17 cellular contexts compared by ENCODE assay signal in the genomic region with DNA sequence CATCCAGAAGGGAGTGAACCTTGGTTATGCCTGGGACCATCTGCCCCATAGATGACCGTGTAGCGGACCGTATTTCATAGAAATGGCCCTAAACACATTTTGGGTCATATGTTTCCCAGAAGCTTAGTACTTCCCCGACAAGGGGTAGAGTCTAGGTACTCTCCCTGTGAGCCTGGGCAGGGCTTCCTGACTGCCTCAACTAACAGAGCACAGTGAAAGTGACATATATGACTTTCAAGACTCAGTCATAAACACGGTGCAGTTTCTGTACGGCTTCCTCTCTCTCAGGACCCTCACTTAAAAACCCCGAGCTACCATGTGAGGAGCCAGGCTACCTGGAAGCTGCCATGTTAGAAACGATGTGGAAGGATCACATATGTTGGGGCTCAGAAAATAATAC. TPM values are rescaled to one million over a fixed set of nuclear protein-coding genes. Genes with fewer than 3 reads are reported as not detected.
A peak's percentile ranks its signal among the peaks of the same experiment; 100 is the strongest.
DNase-seq lines count a peak whose midpoint lies in the region; ATAC-seq, FAIRE-seq and TF ChIP-seq lines count a peak whose summit lies in the region.
"Had no signal": no experiment of that assay in that cellular context is flagged by ENCODE, and none has a peak within 500 bp of the region (broad histone marks: within the 10 kb centered on the region; RNA-seq: fewer than 3 reads in every experiment).

No MANE protein-coding gene starts in this region.

- no peak for TF ChIP-seq POLR2A in GM12891 (IDR thresholded peaks at IDR 0.05; ENCODE audit: low read depth, low read length)
- TF ChIP-seq POLR2A in gastrocnemius medialis (IDR thresholded peaks at IDR 0.05) = no peak

- FAIRE-seq in GM12891 (lab: Jason Lieb, UNC) = no peak

- in situ Hi-C loops in gastrocnemius medialis (cut with MboI; ENCODE audit: low sequenced_read_pairs in 4 of 4) = loop anchor here (5.0 to 25.0 kb wide), 6 partner anchors 233 to 785 kb away; no protein-coding TSS in a partner anchor

- DNase-seq in GM12891 (ENCODE audit: insufficient read length, low spot score) = no peak
- no peak for DNase-seq in stimulated activated CD4-positive, alpha-beta T cell treated with anti-CD3 and anti-CD28 coated beads, Interleukin-15, amount 100 ng/mL, for 24 hours
- no peak for DNase-seq in left lobe of liver (ENCODE audit: low spot score)
- DNase-seq in gastrocnemius medialis = no peak
- DNase-seq: cortex of kidney, NCI-H524 treated with DMSO at 0.1 percent for 48 hours had no signal

- no peaks in the 10 kb centered on the region for H3K27me3 ChIP-seq in gastrocnemius medialis

- TF ChIP-seq CTCF in VCaP (conservative IDR thresholded peaks at IDR 0.05) (no peak), gastrocnemius medialis (IDR thresholded peaks at IDR 0.05 in 4 of 5, conservative IDR thresholded peaks at IDR 0.05 in 1 of 5) (no peak)

- ATAC-seq in GM18502 (IDR thresholded peaks at IDR 0.05; ENCODE audit: poor library complexity, unreplicated experiment) = peak; percentile 46
- peak; percentile 62 for ATAC-seq in GM19397 (IDR thresholded peaks at IDR 0.05; ENCODE audit: unreplicated experiment)
- peak; percentile 39 for ATAC-seq in HG02885 (IDR thresholded peaks at IDR 0.05; ENCODE audit: poor library complexity, unreplicated experiment)
- ATAC-seq in left lobe of liver = no peak
- no peak for ATAC-seq in gastrocnemius medialis

- H3K4me3 ChIP-seq in gastrocnemius medialis = no peak overlapping the region
- H3K4me3 ChIP-seq: lung had no signal

- H3K9me3 ChIP-seq in gastrocnemius medialis = no peaks in the 10 kb centered on the region

- intact Hi-C loops in gastrocnemius medialis (cut with DNase I; ENCODE audit: low total_unique reads) = loop anchor here (1.0 to 5.0 kb wide), 3 partner anchors 222 to 783 kb away; no protein-coding TSS in a partner anchor

- peak overlapping the region; percentile 90 for H3K27ac ChIP-seq in VCaP
- no peak overlapping the region for H3K27ac ChIP-seq in gastrocnemius medialis
- H3K27ac ChIP-seq: C4-2B had no signal

- H3K4me1 ChIP-seq in gastrocnemius medialis = no peaks in the 10 kb centered on the region

- no peaks in the 10 kb centered on the region for H3K36me3 ChIP-seq in gastrocnemius medialis

TF ChIP-seq in GM12891, 5 proteins besides CTCF, POLR2A, EP300 and RAD21:
- no peak for TF ChIP-seq TAF1 (IDR thresholded peaks at IDR 0.05; ENCODE audit: low read depth, low read length)
- TF ChIP-seq SPI1 (IDR thresholded peaks at IDR 0.05; ENCODE audit: low read depth, low read length) = no peak
- TF ChIP-seq POU2F2 (IDR thresholded peaks at IDR 0.05; ENCODE audit: low read depth, low read length) = no peak
- TF ChIP-seq PAX5 (IDR thresholded peaks at IDR 0.05; ENCODE audit: insufficient read depth, low read length, severe bottlenecking) = no peak
- TF ChIP-seq POLR2AphosphoS5 (IDR thresholded peaks at IDR 0.05; ENCODE audit: low read depth, low read length) = no peak

RNA-seq across cellular contexts. Expression of a gene that starts 20.9 kb away (rescaled TPM):
- not detected for polyA plus RNA-seq in GM12891 (2012; ENCODE audit: low read depth, missing spikeins)
- not detected for total RNA-seq in left lobe of liver
- not detected for total RNA-seq in gastrocnemius medialis
- total RNA-seq: activated CD4-positive, alpha-beta T cell treated with anti-CD3 and anti-CD28 coated beads, Interleukin-2, amount 10 ng/mL, durations not matched to agents 7 days and 5 days; activated T-helper 1 cell treated with anti-CD3 and anti-CD28 coated beads, Interleukin-12 subunit alpha, Interleukin-12 subunit beta, Interleukin-2, Interleukin-4 antibody, amounts not matched to agents 30 ng/mL and 10 ng/mL and 1 ng/mL, durations not matched to agents 14 hours and 24 hours and 36 hours; lung; neural crest cell; sciatic nerve; T-helper 2 cell treated with Interferon-gamma antibody and Interleukin-4, amounts not matched to agents 100 ng/mL and 5 ng/mL, for 36 hours had no signal
- polyA plus RNA-seq: lung had no signal

Comparison
In these comparisons a context has a peak if more than half of its experiments do, and no peak if none do; other contexts are left out.
1. ATAC-seq: peak in GM18502 (single experiment), GM19397 (single experiment) and HG02885 (single experiment); none in left lobe of liver (single experiment) and gastrocnemius medialis (0 of 2).